In the genomic region with DNA sequence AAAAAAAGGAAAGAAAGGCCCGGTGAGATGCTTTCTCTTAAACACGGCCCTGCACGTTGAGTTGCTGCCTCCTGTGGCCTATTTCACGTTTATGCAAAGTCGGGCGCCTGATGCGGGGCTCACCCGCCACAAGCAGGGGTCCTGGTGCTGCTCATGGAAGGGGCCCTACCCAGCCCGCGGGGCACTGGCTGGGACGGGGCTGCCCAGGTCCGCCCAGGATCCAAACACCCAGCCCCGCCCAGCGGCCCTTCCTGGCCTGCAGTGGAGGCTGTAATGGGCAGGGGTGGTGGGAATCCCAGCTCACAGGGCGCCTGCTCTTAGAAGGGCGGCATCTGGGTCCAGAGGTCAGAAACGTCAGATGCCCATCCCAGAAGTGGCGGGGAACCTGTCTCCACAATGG, we compare ENCODE assay signal across 7 cellular contexts. TPM values are rescaled to one million over a fixed set of nuclear protein-coding genes. Genes with fewer than 3 reads are reported as not detected.
DNase-seq lines count a peak whose midpoint lies in the region; ATAC-seq and TF ChIP-seq lines count a peak whose summit lies in the region.

No MANE protein-coding gene starts in this region.

- no peak for TF ChIP-seq EP300 in suprapubic skin (IDR thresholded peaks at IDR 0.05)

- intact Hi-C loops in body of pancreas (cut with DNase I) (no loop called here), left colon (cut with DNase I, micrococcal nuclease) (no loop called here)

- WGBS in body of pancreas, 2 donors, result 36 to 55% methylated on average over 13 to 18 of the region's 18 CpGs
- WGBS in suprapubic skin, result 25% methylated on average over 18 of the region's 18 CpGs

- H3K27me3 ChIP-seq in HUES6 (ENCODE audit: control insufficient read depth, insufficient read depth, low read length) (no peaks in the 10 kb centered on the region), body of pancreas (peaks cover 0 to 6% of the 10 kb centered on the region in 2 donors), suprapubic skin (peaks cover 31% of the 10 kb centered on the region)

- peak overlapping the region; percentile 78; the same call in 1 of the 2 replicates for H3K4me3 ChIP-seq in HUES6 (ENCODE audit: low read depth, low read length)
- no peak overlapping the region for H3K4me3 ChIP-seq in body of pancreas
- peak overlapping the region; percentile 82 for H3K4me3 ChIP-seq in suprapubic skin

- in situ Hi-C loops in GM13977 (cut with MboI; ENCODE audit: low pct_unique_long_range_greater_than_20kb, low sequenced_read_pairs, unreplicated experiment), result no loop called here

- peaks cover 34% of the 10 kb centered on the region for H3K9me3 ChIP-seq in HUES6 (ENCODE audit: control insufficient read depth, insufficient read depth, low read depth, low read length)
- H3K9me3 ChIP-seq in body of pancreas, result no peaks in the 10 kb centered on the region
- H3K9me3 ChIP-seq in suprapubic skin, result peaks cover 5% of the 10 kb centered on the region

- H3K4me1 ChIP-seq in HUES6 (ENCODE audit: control insufficient read depth, insufficient read depth, low read length), result no peaks in the 10 kb centered on the region
- peaks cover 15% of the 10 kb centered on the region for H3K4me1 ChIP-seq in body of pancreas
- peaks cover 29% of the 10 kb centered on the region for H3K4me1 ChIP-seq in suprapubic skin

- no peak for TF ChIP-seq CTCF in body of pancreas (IDR thresholded peaks at IDR 0.05)
- TF ChIP-seq CTCF in suprapubic skin (IDR thresholded peaks at IDR 0.05), result no peak
- TF ChIP-seq CTCF in GM13977 (IDR thresholded peaks at IDR 0.05; ENCODE audit: extremely low read depth, insufficient read depth, missing control alignments), result no peak

- DNase-seq in body of pancreas (peak in 3 of 4 donors; percentile 7 to 13 (median 10)), left colon (peak; percentile 38 to 44), suprapubic skin (ENCODE audit: low spot score in 2 of 2) (peak; percentile 74 to 78), GM13977 (ENCODE audit: low spot score) (no peak), NCI-H524 (lab: John Stamatoyannopoulos, UW) (no peak)

- H3K9ac ChIP-seq in HUES6 (ENCODE audit: low read length), result no peak overlapping the region

- no peak for ATAC-seq in body of pancreas
- ATAC-seq in left colon, result peak; percentile 78
- ATAC-seq in HG02970 (IDR thresholded peaks at IDR 0.05; ENCODE audit: low FRiP score, unreplicated experiment), result no peak

- H3K27ac ChIP-seq in HUES6 (ENCODE audit: low read depth, low read length), result no peak overlapping the region
- H3K27ac ChIP-seq in body of pancreas, result no peak overlapping the region
- H3K27ac ChIP-seq in suprapubic skin, result no peak overlapping the region

- TF ChIP-seq POLR2A in body of pancreas (IDR thresholded peaks at IDR 0.05), result no peak
- TF ChIP-seq POLR2A in suprapubic skin (IDR thresholded peaks at IDR 0.05), result no peak

- H3K36me3 ChIP-seq in HUES6 (ENCODE audit: control insufficient read depth, insufficient read depth, low read length) (peaks cover 13% of the 10 kb centered on the region; the same call in 1 of the 2 replicates), body of pancreas (replicated peaks in 1 of 2; ENCODE audit: insufficient read depth in 1 of 2, low read depth in 2 of 2) (no peaks in the 10 kb centered on the region), suprapubic skin (no peaks in the 10 kb centered on the region)

RNA-seq across cellular contexts. Expression of gene COL6A2, which starts 1.6 kb away (rescaled TPM):
- total RNA-seq in body of pancreas (100 to 1,000 TPM in 1 of 2 donors, 10 to 100 TPM in 1; 72.1 to 339 TPM), left colon (100 to 1,000 TPM in 1 of 2 donors, 10 to 100 TPM in 1; 65.5 to 193 TPM), suprapubic skin (100 to 1,000 TPM in 3 of 4 donors, 10 to 100 TPM in 1; 88.9 to 150 (median 126) TPM)

RNA-seq across cellular contexts. Expression of gene FTCD, which starts 55.9 kb away (rescaled TPM):
- total RNA-seq in body of pancreas (under 1 TPM in 1 of 2 donors, not detected in 1; 0.33 TPM), left colon (under 1 TPM; 0.22 to 0.52 TPM), suprapubic skin (not detected)

Comparison
In these comparisons a context has a peak if more than half of its experiments do, and no peak if none do; other contexts are left out.
1. H3K4me3 ChIP-seq: peak in HUES6 (single experiment) and suprapubic skin (single experiment); none in body of pancreas (0 of 2).
2. DNase-seq: peak in body of pancreas (3 of 4), left colon (2 of 2) and suprapubic skin (2 of 2); none in GM13977 (single experiment) and NCI-H524 (0 of 2).